Comparison of ENCODE assay signal across 8 cellular contexts in genomic region chr6:110875548-110876169, GRCh38. TPM values are rescaled to one million over a fixed set of nuclear protein-coding genes. Genes with fewer than 3 reads are reported as not detected.
DNase-seq lines count a peak whose midpoint lies in the region; ATAC-seq and TF ChIP-seq lines count a peak whose summit lies in the region.

No MANE protein-coding gene starts in this region.

- H3K27ac ChIP-seq in Peyer's patch (peak overlapping the region; percentile 88 to 98 (median 96)), osteoblast (ENCODE audit: low read depth, low read length) (peak overlapping the region; percentile 93), thymus (ENCODE audit: low read depth) (peak overlapping the region; percentile 87)

- H3K79me2 ChIP-seq in osteoblast (ENCODE audit: insufficient read depth, low read length) = peaks cover 59% of the 10 kb centered on the region

- peaks cover 0 to 36% (median 8%) of the 10 kb centered on the region in 4 donors for H3K4me1 ChIP-seq in Peyer's patch
- peaks cover 37% of the 10 kb centered on the region for H3K4me1 ChIP-seq in osteoblast (ENCODE audit: insufficient read depth, low read length)
- peaks cover 24% of the 10 kb centered on the region for H3K4me1 ChIP-seq in thymus (ENCODE audit: control insufficient read depth, insufficient read depth, low read length)

- peak overlapping the region; percentile 93 for H3K4me2 ChIP-seq in osteoblast (ENCODE audit: insufficient read depth, low read length)

- ATAC-seq in HG03045 (IDR thresholded peaks at IDR 0.05; ENCODE audit: unreplicated experiment) = peak; percentile 16
- no peak for ATAC-seq in GM18505 (IDR thresholded peaks at IDR 0.05; ENCODE audit: unreplicated experiment)

- TF ChIP-seq POLR2A in Peyer's patch (IDR thresholded peaks at IDR 0.05) (no peak), GM18505 (IDR thresholded peaks at IDR 0.05; ENCODE audit: borderline replicate concordance, extremely low read depth, insufficient read depth, insufficient read length) (no peak)

- H3K4me3 ChIP-seq in Peyer's patch = peak overlapping the region; percentile 91 to 93 (median 92)
- peak overlapping the region; percentile 90 for H3K4me3 ChIP-seq in osteoblast (ENCODE audit: insufficient read depth, low read length)
- H3K4me3 ChIP-seq in thymus (ENCODE audit: low read length) = peak overlapping the region; percentile 88

- TF ChIP-seq CTCF in GM13977 (IDR thresholded peaks at IDR 0.05; ENCODE audit: extremely low read depth, insufficient read depth, missing control alignments) (no peak), Peyer's patch (IDR thresholded peaks at IDR 0.05) (no peak), osteoblast (IDR thresholded peaks at IDR 0.05; ENCODE audit: extremely low read depth, low read depth, low read length) (no peak)

- in situ Hi-C loops in GM13977 (cut with MboI; ENCODE audit: low pct_unique_long_range_greater_than_20kb, low sequenced_read_pairs, unreplicated experiment) = no loop called here

- H2AFZ ChIP-seq in osteoblast (ENCODE audit: low read length) = peak overlapping the region; percentile 46

- no peaks in the 10 kb centered on the region for H3K36me3 ChIP-seq in Peyer's patch
- no peaks in the 10 kb centered on the region for H3K36me3 ChIP-seq in osteoblast (ENCODE audit: insufficient read depth, low read length)
- no peaks in the 10 kb centered on the region for H3K36me3 ChIP-seq in thymus (ENCODE audit: control insufficient read depth, insufficient read depth)

- DNase-seq in GM13977 (ENCODE audit: low spot score) (peak; percentile 37), Peyer's patch (peak; percentile 47 to 78 (median 74)), glomerular visceral epithelial cell (ENCODE audit: extremely low spot score) (peak; percentile 41), osteoblast (ENCODE audit: insufficient read length, low spot score, missing footprints) (peak; percentile 83)
- DNase-seq in activated naive CD4-positive, alpha-beta T cell treated with Interleukin-2 at 50 U/mL for 16 hours = peak; percentile 79

- H4K20me1 ChIP-seq in osteoblast (ENCODE audit: insufficient read depth, low read length) = peaks cover 46% of the 10 kb centered on the region

- H3K9me3 ChIP-seq in Peyer's patch (no peaks in the 10 kb centered on the region), osteoblast (ENCODE audit: low read depth, low read length) (no peaks in the 10 kb centered on the region), thymus (ENCODE audit: control insufficient read depth) (no peaks in the 10 kb centered on the region)

- H3K27me3 ChIP-seq in Peyer's patch (no peaks in the 10 kb centered on the region), osteoblast (ENCODE audit: insufficient read depth, low read length) (no peaks in the 10 kb centered on the region), thymus (ENCODE audit: control insufficient read depth, insufficient read depth) (no peaks in the 10 kb centered on the region)

- under 1% methylated on average over 61 of the region's 61 CpGs for WGBS in thymus

RNA-seq across cellular contexts. Expression of gene AMD1, which starts 1.1 kb away (rescaled TPM):
- total RNA-seq in Peyer's patch = 10 to 100 TPM; 37.1 to 61.9 (median 42.8) TPM
- total RNA-seq in osteoblast = 62.8 and 63.0 TPM in 2 replicates
- polyA plus RNA-seq in thymus = 51.9 TPM
